21 cellular contexts compared by ENCODE assay signal in the genomic region with DNA sequence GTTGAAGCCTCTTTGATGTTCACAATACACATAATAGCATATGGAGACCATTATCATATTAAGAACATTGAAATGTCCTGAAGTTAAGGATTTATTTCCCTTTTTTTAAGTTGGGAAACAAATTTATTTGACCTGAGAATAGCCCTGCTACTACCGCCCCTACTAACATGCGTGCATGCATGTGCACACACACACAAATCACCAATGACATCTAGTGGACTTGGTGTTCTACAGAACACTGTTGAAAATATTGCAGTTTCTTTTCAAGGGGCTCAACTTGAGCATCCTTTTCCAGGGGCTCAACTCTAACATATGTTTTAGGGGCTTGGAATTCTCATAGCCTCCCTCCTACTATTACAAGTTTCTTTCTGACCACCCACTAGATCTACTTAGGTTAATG.
DNase-seq lines count a peak whose midpoint lies in the region; ATAC-seq and TF ChIP-seq lines count a peak whose summit lies in the region.
"Had no signal": no experiment of that assay in that cellular context is flagged by ENCODE, and none has a peak within 500 bp of the region (broad histone marks: within the 10 kb centered on the region; RNA-seq: fewer than 3 reads in every experiment).

No MANE protein-coding gene starts in this region.

- 56% methylated on average over 2 of the region's 2 CpGs for WGBS in SK-N-SH (ENCODE audit: low lambda C conversion rate)

- CTCF ChIA-PET in SK-N-SH (lab: Yijun Ruan, JAX): interaction anchor here (1.0 kb wide), 1 partner anchor 434 kb away, joined by 4 read pairs; no protein-coding TSS in a partner anchor

- no peak overlapping the region for H2AFZ ChIP-seq in SK-N-SH (ENCODE audit: low read depth)

- no peak overlapping the region for H3K27ac ChIP-seq in SK-N-SH (ENCODE audit: low read depth in 2 of 2, low read length in 1 of 2)
- H3K27ac ChIP-seq: 22Rv1; BLaER1 treated with 17β-estradiol and CSF1 and Interleukin-3, amounts not matched to agents 10 nM and 100 nM; KMS-11 had no signal

- H3K79me2 ChIP-seq in SK-N-SH (ENCODE audit: insufficient read depth): no peaks in the 10 kb centered on the region

- no peaks in the 10 kb centered on the region for H3K36me3 Mint-ChIP-seq in activated T-cell treated with anti-CD3 and anti-CD28 coated beads, Interleukin-2, amount 50 U/mL, for 24 hours (ENCODE audit: low read depth)
- H3K36me3 Mint-ChIP-seq: CD8-positive, alpha-beta memory T cell had no signal

- no peak overlapping the region for H3K4me3 Mint-ChIP-seq in activated T-cell treated with anti-CD3 and anti-CD28 coated beads, Interleukin-2, amount 50 U/mL, for 24 hours
- H3K4me3 Mint-ChIP-seq: CD8-positive, alpha-beta memory T cell had no signal

- ATAC-seq in SK-N-SH treated with all-trans-retinoic acid at 6 μM for 48 hours (no peak), HG02885 (IDR thresholded peaks at IDR 0.05; ENCODE audit: poor library complexity, unreplicated experiment) (no peak)

- no peaks in the 10 kb centered on the region for H3K27me3 Mint-ChIP-seq in activated T-cell treated with anti-CD3 and anti-CD28 coated beads, Interleukin-2, amount 50 U/mL, for 24 hours
- H3K27me3 Mint-ChIP-seq: CD8-positive, alpha-beta memory T cell had no signal

- no peak overlapping the region for H3K9ac ChIP-seq in SK-N-SH
- H3K9ac ChIP-seq: BLaER1 treated with 17β-estradiol and CSF1 and Interleukin-3, amounts not matched to agents 10 nM and 100 nM; KMS-11 had no signal

- H3K27me3 ChIP-seq in SK-N-SH (ENCODE audit: insufficient read depth): no peaks in the 10 kb centered on the region
- H3K27me3 ChIP-seq: BLaER1 treated with 17β-estradiol and CSF1 and Interleukin-3, amounts not matched to agents 10 nM and 100 nM had no signal

- TF ChIP-seq EP300 in SK-N-SH (IDR thresholded peaks at IDR 0.05; ENCODE audit: borderline replicate concordance in 1 of 2, low read depth in 1 of 2, low read length in 1 of 2): no peak

- H3K36me3 ChIP-seq in SK-N-SH (replicated peaks in 1 of 2; ENCODE audit: control insufficient read depth in 1 of 2, insufficient read depth in 2 of 2, low read length in 1 of 2): no peaks in the 10 kb centered on the region
- H3K36me3 ChIP-seq: BLaER1 treated with 17β-estradiol and CSF1 and Interleukin-3, amounts not matched to agents 10 nM and 100 nM had no signal

- H3K4me2 ChIP-seq in SK-N-SH: no peak overlapping the region
- H3K4me2 ChIP-seq: BLaER1 treated with 17β-estradiol and CSF1 and Interleukin-3, amounts not matched to agents 10 nM and 100 nM; KMS-11 had no signal

- no peaks in the 10 kb centered on the region for H3K9me2 ChIP-seq in SK-N-SH

- POLR2A ChIA-PET in SK-N-SH (lab: Yijun Ruan, JAX): no interaction called here

- peaks cover 2% of the 10 kb centered on the region for H3K9me3 Mint-ChIP-seq in activated T-cell treated with anti-CD3 and anti-CD28 coated beads, Interleukin-2, amount 50 U/mL, for 24 hours

- H3K4me3 ChIP-seq in SK-N-SH (ENCODE audit: low read depth in 2 of 2, low read length in 1 of 2): no peak overlapping the region
- H3K4me3 ChIP-seq: BLaER1 treated with 17β-estradiol and CSF1 and Interleukin-3, amounts not matched to agents 10 nM and 100 nM had no signal

- no peaks in the 10 kb centered on the region for H3K9me3 ChIP-seq in SK-N-SH
- H3K9me3 ChIP-seq: BLaER1 treated with 17β-estradiol and CSF1 and Interleukin-3, amounts not matched to agents 10 nM and 100 nM had no signal

- H3K4me1 ChIP-seq in SK-N-SH (ENCODE audit: control insufficient read depth in 1 of 2, insufficient read depth in 2 of 2, low read depth in 1 of 2, low read length in 1 of 2): peaks cover 0 to 9% of the 10 kb centered on the region in 2 experiments; a peak in 3 of 4 replicates
- H3K4me1 ChIP-seq: BLaER1 treated with 17β-estradiol and CSF1 and Interleukin-3, amounts not matched to agents 10 nM and 100 nM had no signal

- TF ChIP-seq RAD21 in SK-N-SH (IDR thresholded peaks at IDR 0.05; ENCODE audit: low read length): peak; percentile 40

- H4K20me1 ChIP-seq in SK-N-SH (ENCODE audit: insufficient read depth): no peaks in the 10 kb centered on the region
- H4K20me1 ChIP-seq: BLaER1 treated with 17β-estradiol and CSF1 and Interleukin-3, amounts not matched to agents 10 nM and 100 nM had no signal

- in situ Hi-C loops in SK-MEL-5 (cut with HindIII; ENCODE audit: low pct_unique_long_range_greater_than_20kb, low sequenced_read_pairs): no loop called here

- no peaks in the 10 kb centered on the region for H3K4me1 Mint-ChIP-seq in activated T-cell treated with anti-CD3 and anti-CD28 coated beads, Interleukin-2, amount 50 U/mL, for 24 hours (ENCODE audit: low read depth)
- H3K4me1 Mint-ChIP-seq: CD8-positive, alpha-beta memory T cell had no signal

- no peaks in the 10 kb centered on the region for H3F3A ChIP-seq in SK-N-SH (replicated peaks; ENCODE audit: insufficient read depth)

- no peak for TF ChIP-seq CTCF in SK-N-SH (IDR thresholded peaks at IDR 0.05)

- no peak overlapping the region for H3K27ac Mint-ChIP-seq in activated T-cell treated with anti-CD3 and anti-CD28 coated beads, Interleukin-2, amount 50 U/mL, for 24 hours
- H3K27ac Mint-ChIP-seq: CD8-positive, alpha-beta memory T cell had no signal

- DNase-seq in SK-N-SH (no peak), SK-MEL-5 (ENCODE audit: low read depth, low spot score) (peak; percentile 67), fibroblast of peridontal ligament (ENCODE audit: extremely low read depth) (peak; percentile 34), putamen (ENCODE audit: low spot score) (peak; percentile 9)
- DNase-seq in activated T-cell treated with anti-CD3 and anti-CD28 coated beads, Interleukin-2, amount 50 U/mL, for 1 hour: no peak
- no peak for DNase-seq in activated T-cell treated with anti-CD3 and anti-CD28 coated beads, Interleukin-2, amount 50 U/mL, for 24 hours
- DNase-seq: CD8-positive, alpha-beta memory T cell; DMS79; NCI-H1436; NCI-H2029; NCI-H2171; NCI-H446; NCI-H69; NK-92 treated with Interleukin-12 subunit alpha and Interleukin-12 subunit beta, amount 100 ng/mL, for 24 hours; OCI-M1; RPMI8226 had no signal

TF ChIP-seq in SK-N-SH, 30 proteins besides CTCF, POLR2A, EP300 and RAD21:
- TF ChIP-seq RXRA (IDR thresholded peaks at IDR 0.05; ENCODE audit: borderline replicate concordance, low read depth) (no peak), NFIC (IDR thresholded peaks at IDR 0.05; ENCODE audit: borderline replicate concordance) (no peak), TAF1 (IDR thresholded peaks at IDR 0.05; ENCODE audit: borderline replicate concordance, low read depth, low read length) (no peak)
- TF ChIP-seq, protein P1, sequence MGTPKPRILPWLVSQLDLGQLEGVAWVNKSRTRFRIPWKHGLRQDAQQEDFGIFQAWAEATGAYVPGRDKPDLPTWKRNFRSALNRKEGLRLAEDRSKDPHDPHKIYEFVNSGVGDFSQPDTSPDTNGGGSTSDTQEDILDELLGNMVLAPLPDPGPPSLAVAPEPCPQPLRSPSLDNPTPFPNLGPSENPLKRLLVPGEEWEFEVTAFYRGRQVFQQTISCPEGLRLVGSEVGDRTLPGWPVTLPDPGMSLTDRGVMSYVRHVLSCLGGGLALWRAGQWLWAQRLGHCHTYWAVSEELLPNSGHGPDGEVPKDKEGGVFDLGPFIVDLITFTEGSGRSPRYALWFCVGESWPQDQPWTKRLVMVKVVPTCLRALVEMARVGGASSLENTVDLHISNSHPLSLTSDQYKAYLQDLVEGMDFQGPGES (IDR thresholded peaks at IDR 0.05; ENCODE audit: low read depth, low read length): no peak
- TF ChIP-seq, protein P2, sequence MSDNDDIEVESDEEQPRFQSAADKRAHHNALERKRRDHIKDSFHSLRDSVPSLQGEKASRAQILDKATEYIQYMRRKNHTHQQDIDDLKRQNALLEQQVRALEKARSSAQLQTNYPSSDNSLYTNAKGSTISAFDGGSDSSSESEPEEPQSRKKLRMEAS (IDR thresholded peaks at IDR 0.05; ENCODE audit: low read depth): no peak
- TF ChIP-seq, protein P3, sequence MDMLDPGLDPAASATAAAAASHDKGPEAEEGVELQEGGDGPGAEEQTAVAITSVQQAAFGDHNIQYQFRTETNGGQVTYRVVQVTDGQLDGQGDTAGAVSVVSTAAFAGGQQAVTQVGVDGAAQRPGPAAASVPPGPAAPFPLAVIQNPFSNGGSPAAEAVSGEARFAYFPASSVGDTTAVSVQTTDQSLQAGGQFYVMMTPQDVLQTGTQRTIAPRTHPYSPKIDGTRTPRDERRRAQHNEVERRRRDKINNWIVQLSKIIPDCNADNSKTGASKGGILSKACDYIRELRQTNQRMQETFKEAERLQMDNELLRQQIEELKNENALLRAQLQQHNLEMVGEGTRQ (IDR thresholded peaks at IDR 0.05; ENCODE audit: borderline replicate concordance, low read depth, low read length): no peak

TF ChIP-seq in SK-N-SH treated with all-trans-retinoic acid at 6 μM for 48 hours, 23 proteins besides CTCF, POLR2A, EP300 and RAD21 (continues in another document):
- TF ChIP-seq, protein P4, sequence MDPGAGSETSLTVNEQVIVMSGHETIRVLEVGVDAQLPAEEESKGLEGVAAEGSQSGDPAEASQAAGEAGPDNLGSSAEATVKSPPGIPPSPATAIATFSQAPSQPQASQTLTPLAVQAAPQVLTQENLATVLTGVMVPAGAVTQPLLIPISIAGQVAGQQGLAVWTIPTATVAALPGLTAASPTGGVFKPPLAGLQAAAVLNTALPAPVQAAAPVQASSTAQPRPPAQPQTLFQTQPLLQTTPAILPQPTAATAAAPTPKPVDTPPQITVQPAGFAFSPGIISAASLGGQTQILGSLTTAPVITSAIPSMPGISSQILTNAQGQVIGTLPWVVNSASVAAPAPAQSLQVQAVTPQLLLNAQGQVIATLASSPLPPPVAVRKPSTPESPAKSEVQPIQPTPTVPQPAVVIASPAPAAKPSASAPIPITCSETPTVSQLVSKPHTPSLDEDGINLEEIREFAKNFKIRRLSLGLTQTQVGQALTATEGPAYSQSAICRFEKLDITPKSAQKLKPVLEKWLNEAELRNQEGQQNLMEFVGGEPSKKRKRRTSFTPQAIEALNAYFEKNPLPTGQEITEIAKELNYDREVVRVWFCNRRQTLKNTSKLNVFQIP (CRISPR knock-in tag; IDR thresholded peaks at IDR 0.05; ENCODE audit: borderline replicate concordance, low read depth): no peak
- TF ChIP-seq ZFP30 (CRISPR knock-in tag; IDR thresholded peaks at IDR 0.05) (no peak), ZNF70 (CRISPR knock-in tag; IDR thresholded peaks at IDR 0.05) (no peak)

Comparison
In these comparisons a context has a peak if more than half of its experiments do, and no peak if none do; other contexts are left out.
1. DNase-seq: peak in SK-MEL-5 (single experiment), fibroblast of peridontal ligament (single experiment) and putamen (single experiment); none in SK-N-SH (single experiment), activated T-cell treated with anti-CD3 and anti-CD28 coated beads, Interleukin-2, amount 50 U/mL, for 1 hour (single experiment) and activated T-cell treated with anti-CD3 and anti-CD28 coated beads, Interleukin-2, amount 50 U/mL, for 24 hours (single experiment).